13 cellular contexts compared by ENCODE assay signal in genomic region chr1:169528214-169529067, GRCh38. TPM values are rescaled to one million over a fixed set of nuclear protein-coding genes. Genes with fewer than 3 reads are reported as not detected.
A peak's percentile ranks its signal among the peaks of the same experiment; 100 is the strongest.
DNase-seq lines count a peak whose midpoint lies in the region; ATAC-seq, FAIRE-seq and TF ChIP-seq lines count a peak whose summit lies in the region.
"Had no signal": no experiment of that assay in that cellular context is flagged by ENCODE, and none has a peak within 500 bp of the region (broad histone marks: within the 10 kb centered on the region; RNA-seq: fewer than 3 reads in every experiment).

No MANE protein-coding gene starts in this region.

- H3K27me3 ChIP-seq in RWPE2 (ENCODE audit: insufficient read depth, poor library complexity, severe bottlenecking) = no peaks in the 10 kb centered on the region
- H3K27me3 ChIP-seq in left lung = no peaks in the 10 kb centered on the region
- peaks cover 0 to 3% (median 0%) of the 10 kb centered on the region in 7 donors for H3K27me3 ChIP-seq in heart right ventricle

- 66 to 74% methylated on average over 9 of the region's 9 CpGs for WGBS in heart right ventricle, 2 donors

- DNase-seq in RWPE2 (ENCODE audit: low spot score) = no peak
- no peak for DNase-seq in left lung
- no peak for DNase-seq in frontal cortex (ENCODE audit: low spot score in 2 of 2)
- DNase-seq in heart right ventricle = no peak
- DNase-seq in SIG-M5 treated with dmso at 0.1 percent for 504 hours (lab: John Stamatoyannopoulos, UW; ENCODE audit: unreplicated experiment) = no peak
- no peak for DNase-seq in naive thymus-derived CD8-positive, alpha-beta T cell
- DNase-seq: activated gamma-delta T cell; effector memory CD4-positive, alpha-beta T cell had no signal

- H3K36me3 ChIP-seq in RWPE2 (ENCODE audit: low read depth) (no peaks in the 10 kb centered on the region), left lung (no peaks in the 10 kb centered on the region), heart right ventricle (peaks cover 0 to 22% (median 0%) of the 10 kb centered on the region in 9 donors)

- POLR2A ChIA-PET in naive thymus-derived CD8-positive, alpha-beta T cell (lab: Charles Lee) = no interaction called here

- FAIRE-seq in frontal cortex (lab: Jason Lieb, UNC) = no peak
- FAIRE-seq: HTR-8/SVneo, TTC549 had no signal

- peak overlapping the region in 3 of 10 donors; percentile 2 to 30 (median 16) for H3K4me3 Mint-ChIP-seq in naive thymus-derived CD8-positive, alpha-beta T cell

- TF ChIP-seq CTCF in C4-2B (conservative IDR thresholded peaks at IDR 0.05) (no peak), RWPE2 (IDR thresholded peaks at IDR 0.05; ENCODE audit: poor library complexity, severe bottlenecking) (no peak), left lung (IDR thresholded peaks at IDR 0.05) (no peak), heart right ventricle (IDR thresholded peaks at IDR 0.05) (no peak)

- peaks cover 0 to 4% (median 0%) of the 10 kb centered on the region in 3 donors for H3K36me3 Mint-ChIP-seq in naive thymus-derived CD8-positive, alpha-beta T cell

- ATAC-seq in GM21529 (IDR thresholded peaks at IDR 0.05; ENCODE audit: unreplicated experiment) (peak; percentile 53), RWPE2 (ENCODE audit: low read depth) (no peak), left lung (peak; percentile 47), heart right ventricle (no peak)
- no peak for ATAC-seq in naive thymus-derived CD8-positive, alpha-beta T cell

- H3K27ac Mint-ChIP-seq in naive thymus-derived CD8-positive, alpha-beta T cell = no peak overlapping the region

- H3K9me3 ChIP-seq in RWPE2 (ENCODE audit: severe bottlenecking) (no peaks in the 10 kb centered on the region), left lung (no peaks in the 10 kb centered on the region), heart right ventricle (peaks cover 0 to 5% (median 0%) of the 10 kb centered on the region in 11 donors)

- H3K4me1 ChIP-seq in RWPE2 (ENCODE audit: insufficient read depth, poor library complexity, severe bottlenecking) (peaks cover 22% of the 10 kb centered on the region), left lung (peaks cover 0 to 7% of the 10 kb centered on the region in 2 donors), heart right ventricle (peaks cover 0 to 10% (median 0%) of the 10 kb centered on the region in 9 donors)

- H3K9me3 Mint-ChIP-seq in naive thymus-derived CD8-positive, alpha-beta T cell = no peaks in the 10 kb centered on the region

- H3K27ac ChIP-seq in C4-2B = peak overlapping the region; percentile 23; the same call in 1 of the 2 replicates
- H3K27ac ChIP-seq in RWPE2 (ENCODE audit: poor library complexity, severe bottlenecking) = peak overlapping the region; percentile 40
- peak overlapping the region; percentile 57 to 67 for H3K27ac ChIP-seq in left lung
- no peak overlapping the region for H3K27ac ChIP-seq in heart right ventricle

- peaks cover 0 to 12% (median 2%) of the 10 kb centered on the region in 4 donors for H3K4me1 Mint-ChIP-seq in naive thymus-derived CD8-positive, alpha-beta T cell

- no peak overlapping the region for H3K4me3 ChIP-seq in RWPE2 (ENCODE audit: severe bottlenecking)
- no peak overlapping the region for H3K4me3 ChIP-seq in left lung
- H3K4me3 ChIP-seq in heart right ventricle = no peak overlapping the region

- H3K27me3 Mint-ChIP-seq in naive thymus-derived CD8-positive, alpha-beta T cell = peaks cover 0 to 13% (median 0%) of the 10 kb centered on the region in 5 donors

- intact Hi-C loops in left lung (cut with DNase I) = no loop called here
- intact Hi-C loops in heart right ventricle (cut with DNase I) = no loop called here

RNA-seq across cellular contexts. Expression of gene SLC19A2, which starts 42.7 kb away (rescaled TPM):
- 10 to 100 TPM; 12.0 to 15.4 TPM for total RNA-seq in left lung
- 23.6 TPM for total RNA-seq in frontal cortex
- 10 to 100 TPM in 8 of 10 donors, 1 to 10 TPM in 2; 7.6 to 36.3 (median 16.1) TPM for total RNA-seq in heart right ventricle
- 10 to 100 TPM; 23.5 to 43.2 TPM for polyA plus RNA-seq in heart right ventricle
- 1 to 10 TPM; 5.4 TPM for total RNA-seq in naive thymus-derived CD8-positive, alpha-beta T cell
- polyA plus RNA-seq in naive thymus-derived CD8-positive, alpha-beta T cell = under 1 TPM; 0.19 to 0.29 (median 0.24) TPM

RNA-seq across cellular contexts. Expression of gene F5, which starts 57.8 kb away (rescaled TPM):
- total RNA-seq in left lung (1 to 10 TPM in 1 of 2 donors, under 1 TPM in 1; 0.90 to 7.2 TPM), frontal cortex (not detected), heart right ventricle (10 to 100 TPM in 4 of 10 donors, 1 to 10 TPM in 5, under 1 TPM in 1; 0.94 to 31.4 (median 6.9) TPM)
- polyA plus RNA-seq in heart right ventricle = 10 to 100 TPM in 1 of 2 donors, 1 to 10 TPM in 1; 4.6 to 40.3 TPM
- under 1 TPM; 0.16 to 0.19 TPM for total RNA-seq in naive thymus-derived CD8-positive, alpha-beta T cell
- polyA plus RNA-seq in naive thymus-derived CD8-positive, alpha-beta T cell = under 1 TPM in 2 of 3 donors, not detected in 1; 0.23 to 0.91 TPM
- total RNA-seq: H4 had no signal

Comparison
In these comparisons a context has a peak if more than half of its experiments do, and no peak if none do; other contexts are left out.
1. H3K27ac ChIP-seq: peak in C4-2B (single experiment), RWPE2 (single experiment) and left lung (2 of 2); none in heart right ventricle (0 of 10).
2. ATAC-seq: peak in GM21529 (single experiment) and left lung (single experiment); none in RWPE2 (single experiment), heart right ventricle (0 of 8) and naive thymus-derived CD8-positive, alpha-beta T cell (0 of 2).